In the genomic region with DNA sequence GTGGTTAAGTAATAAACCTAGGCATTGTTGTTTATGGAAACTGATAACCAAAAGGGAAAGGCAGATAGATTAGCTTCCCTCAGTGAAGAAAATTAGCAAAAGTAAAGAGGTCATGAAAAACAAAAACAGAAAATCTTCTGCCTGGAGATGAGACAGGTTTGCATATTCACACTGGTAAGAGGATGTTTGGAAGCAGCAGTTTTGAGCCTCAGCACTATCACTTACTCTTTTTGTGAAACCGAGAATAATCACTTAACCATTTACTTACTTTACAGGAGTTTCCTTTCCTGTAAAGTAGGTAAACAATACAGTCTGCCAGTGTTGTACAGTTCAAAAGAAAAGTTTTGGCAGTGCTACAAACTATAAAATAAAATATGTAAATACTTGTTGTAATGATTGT, we compare ENCODE assay signal across 1 cellular context.
TF ChIP-seq lines count a peak whose summit lies in the region.

No MANE protein-coding gene starts in this region.

TF ChIP-seq in GM23338, 12 proteins besides CTCF, POLR2A, EP300 and RAD21 (continued from another document):
- TF ChIP-seq, protein P1, sequence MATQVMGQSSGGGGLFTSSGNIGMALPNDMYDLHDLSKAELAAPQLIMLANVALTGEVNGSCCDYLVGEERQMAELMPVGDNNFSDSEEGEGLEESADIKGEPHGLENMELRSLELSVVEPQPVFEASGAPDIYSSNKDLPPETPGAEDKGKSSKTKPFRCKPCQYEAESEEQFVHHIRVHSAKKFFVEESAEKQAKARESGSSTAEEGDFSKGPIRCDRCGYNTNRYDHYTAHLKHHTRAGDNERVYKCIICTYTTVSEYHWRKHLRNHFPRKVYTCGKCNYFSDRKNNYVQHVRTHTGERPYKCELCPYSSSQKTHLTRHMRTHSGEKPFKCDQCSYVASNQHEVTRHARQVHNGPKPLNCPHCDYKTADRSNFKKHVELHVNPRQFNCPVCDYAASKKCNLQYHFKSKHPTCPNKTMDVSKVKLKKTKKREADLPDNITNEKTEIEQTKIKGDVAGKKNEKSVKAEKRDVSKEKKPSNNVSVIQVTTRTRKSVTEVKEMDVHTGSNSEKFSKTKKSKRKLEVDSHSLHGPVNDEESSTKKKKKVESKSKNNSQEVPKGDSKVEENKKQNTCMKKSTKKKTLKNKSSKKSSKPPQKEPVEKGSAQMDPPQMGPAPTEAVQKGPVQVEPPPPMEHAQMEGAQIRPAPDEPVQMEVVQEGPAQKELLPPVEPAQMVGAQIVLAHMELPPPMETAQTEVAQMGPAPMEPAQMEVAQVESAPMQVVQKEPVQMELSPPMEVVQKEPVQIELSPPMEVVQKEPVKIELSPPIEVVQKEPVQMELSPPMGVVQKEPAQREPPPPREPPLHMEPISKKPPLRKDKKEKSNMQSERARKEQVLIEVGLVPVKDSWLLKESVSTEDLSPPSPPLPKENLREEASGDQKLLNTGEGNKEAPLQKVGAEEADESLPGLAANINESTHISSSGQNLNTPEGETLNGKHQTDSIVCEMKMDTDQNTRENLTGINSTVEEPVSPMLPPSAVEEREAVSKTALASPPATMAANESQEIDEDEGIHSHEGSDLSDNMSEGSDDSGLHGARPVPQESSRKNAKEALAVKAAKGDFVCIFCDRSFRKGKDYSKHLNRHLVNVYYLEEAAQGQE (IDR thresholded peaks at IDR 0.05; ENCODE audit: unreplicated experiment): no peak
- no peak for TF ChIP-seq EZH2 (IDR thresholded peaks at IDR 0.05; ENCODE audit: low read depth, unreplicated experiment)
- TF ChIP-seq CREB1 (CRISPR knock-in tag; IDR thresholded peaks at IDR 0.05; ENCODE audit: low read depth): no peak
- no peak for TF ChIP-seq ZNF331 (CRISPR knock-in tag; IDR thresholded peaks at IDR 0.05; ENCODE audit: low read depth)
- no peak for TF ChIP-seq POLR2AphosphoS5 (IDR thresholded peaks at IDR 0.05; ENCODE audit: low read depth)
- TF ChIP-seq EZH2phosphoT487 (IDR thresholded peaks at IDR 0.05; ENCODE audit: unreplicated experiment): no peak
